Comparison of ENCODE assay signal across 16 cellular contexts in the genomic region with DNA sequence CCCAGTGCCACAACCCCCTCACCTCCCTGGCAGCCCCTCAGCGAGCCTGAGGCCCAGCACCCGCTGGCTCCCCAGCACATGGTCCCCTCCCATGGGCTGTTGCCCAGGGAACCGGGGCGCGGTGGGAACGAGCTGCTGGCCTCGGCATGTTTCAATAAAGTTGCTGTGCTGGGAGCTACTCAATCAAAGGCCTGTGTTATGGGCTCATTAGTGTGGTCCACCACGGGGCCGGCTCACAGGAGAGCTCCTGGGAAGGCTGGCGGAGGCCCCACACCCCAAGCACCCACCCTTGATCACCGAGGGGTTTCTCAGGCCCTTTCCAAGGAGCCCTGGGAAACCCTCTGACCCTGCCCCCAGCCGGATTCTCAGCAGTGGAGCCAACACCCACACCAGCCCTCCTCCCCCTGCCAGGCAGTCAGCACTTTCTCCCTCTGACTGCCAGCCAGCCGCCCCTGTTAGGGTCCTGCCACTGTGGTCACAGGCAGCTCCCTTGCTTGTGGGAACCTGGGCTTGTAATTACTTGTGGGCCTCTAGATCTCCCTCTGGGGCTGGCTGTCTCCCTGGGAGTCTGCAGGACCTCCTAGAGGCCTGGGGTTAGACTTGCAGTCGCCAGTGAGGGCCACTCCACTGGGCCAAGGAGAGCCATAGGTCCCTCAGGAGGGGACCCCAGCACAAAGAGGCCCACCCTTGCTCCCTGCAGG. TPM values are rescaled to one million over a fixed set of nuclear protein-coding genes. Genes with fewer than 3 reads are reported as not detected.
DNase-seq lines count a peak whose midpoint lies in the region; ATAC-seq and TF ChIP-seq lines count a peak whose summit lies in the region.
"Had no signal": no experiment of that assay in that cellular context is flagged by ENCODE, and none has a peak within 500 bp of the region (broad histone marks: within the 10 kb centered on the region; RNA-seq: fewer than 3 reads in every experiment).

No MANE protein-coding gene starts in this region.

- peaks cover 22% of the 10 kb centered on the region for H3K9me1 ChIP-seq in IMR-90 (ENCODE audit: insufficient read depth, low read length)

- DNase-seq in IMR-90 (no peak), esophagus squamous epithelium (lab: John Stamatoyannopoulos, UW) (no peak), myocyte (ENCODE audit: low read depth) (peak; percentile 62), spleen (no peak), DMS153 (lab: John Stamatoyannopoulos, UW) (no peak), HK-2 (ENCODE audit: unreplicated experiment) (no peak), G401 (ENCODE audit: low spot score) (no peak), NCI-H524 (lab: John Stamatoyannopoulos, UW) (no peak)
- DNase-seq: ACHN; activated B cell treated with CpG ODN at 0.5 μM for 24 hours; activated naive CD8-positive, alpha-beta T cell treated with anti-CD3 and anti-CD28 coated beads, Interleukin-2, amount 50 U/mL, for 24 hours; Caco-2; dermis blood vessel endothelial cell; NCI-H1105 treated with DMSO at 0.1 percent for 48 hours; NCI-H446; OCI-M1 had no signal

- H2BK20ac ChIP-seq in IMR-90 (ENCODE audit: low read depth, low read length), result no peak overlapping the region

- H3K9ac ChIP-seq in IMR-90 (ENCODE audit: low read depth, low read length), result no peak overlapping the region

- peak overlapping the region; percentile 40; the same call in 1 of the 2 replicates for H3K4ac ChIP-seq in IMR-90 (ENCODE audit: low read depth, low read length)

- H4K20me1 ChIP-seq in IMR-90 (ENCODE audit: insufficient read depth, low read length), result no peaks in the 10 kb centered on the region

- peaks cover 0 to 15% of the 10 kb centered on the region in 2 experiments; a peak in 1 of 4 replicates for H3K79me1 ChIP-seq in IMR-90 (ENCODE audit: low read depth in 1 of 2, low read length in 2 of 2)

- 59% methylated on average over 8 of the region's 14 CpGs; no CpG with 5 or more reads in 1 of the 2 experiments for WGBS in IMR-90 (ENCODE audit: extremely low coverage in 2 of 2, insufficient read length in 1 of 2), 2 experiments
- 93% methylated on average over 10 of the region's 14 CpGs; no CpG with 5 or more reads in 1 of the 2 donors for WGBS in esophagus squamous epithelium, 2 donors
- 86 to 93% (median 90%) methylated on average over 4 to 14 of the region's 14 CpGs for WGBS in spleen, 5 donors

- CTCF ChIA-PET in IMR-90 (lab: Yijun Ruan, JAX), result no interaction called here

- no peak overlapping the region for H2BK5ac ChIP-seq in IMR-90 (ENCODE audit: low read depth, low read length, poor library complexity, severe bottlenecking)

- TF ChIP-seq RAD21 in IMR-90 (IDR thresholded peaks at IDR 0.05; ENCODE audit: low read length), result no peak

- ATAC-seq in IMR-90 (ENCODE audit: low read depth), result no peak
- ATAC-seq: activated naive CD8-positive, alpha-beta T cell treated with anti-CD3 and anti-CD28 coated beads, Interleukin-2, amount 50 U/mL, for 24 hours had no signal

- H2AK5ac ChIP-seq in IMR-90 (ENCODE audit: low read depth, low read length), result no peak overlapping the region

- H3K27ac ChIP-seq in IMR-90 (ENCODE audit: insufficient read depth, low read length) (0 out of 2 replicates have a peak overlapping the region, but pooled peaks have one; percentile 12), esophagus squamous epithelium (peak overlapping the region; percentile 27 to 81 (median 63)), spleen (peak overlapping the region in 6 of 8 donors; percentile 9 to 64 (median 38))

- peak overlapping the region; percentile 45; the same call in 1 of the 2 replicates for H3K14ac ChIP-seq in IMR-90 (replicated peaks; ENCODE audit: low read depth, low read length)

- H3K4me3 ChIP-seq in IMR-90 (ENCODE audit: insufficient read depth, low read depth, low read length) (no peak overlapping the region), esophagus squamous epithelium (no peak overlapping the region), spleen (no peak overlapping the region)

- POLR2A ChIA-PET in IMR-90 (lab: Charles Lee; ENCODE audit: unreplicated experiment), result no interaction called here

- no peaks in the 10 kb centered on the region for H3K9me3 ChIP-seq in IMR-90 (ENCODE audit: control insufficient read depth, insufficient read depth, low read length)
- no peaks in the 10 kb centered on the region for H3K9me3 ChIP-seq in esophagus squamous epithelium
- H3K9me3 ChIP-seq in spleen, result no peaks in the 10 kb centered on the region
- H3K9me3 ChIP-seq: Caco-2 had no signal

- no peak overlapping the region for H4K91ac ChIP-seq in IMR-90 (ENCODE audit: insufficient read depth, low read depth, low read length)

- TF ChIP-seq CTCF in IMR-90 (conservative IDR thresholded peaks at IDR 0.05; ENCODE audit: low read depth, low read length), result no peak
- TF ChIP-seq CTCF in esophagus squamous epithelium (IDR thresholded peaks at IDR 0.05), result no peak
- TF ChIP-seq CTCF in spleen (IDR thresholded peaks at IDR 0.05 in 8 of 11, conservative IDR thresholded peaks at IDR 0.05 in 3 of 11), result no peak

- intact Hi-C loops in IMR-90 (cut with micrococcal nuclease) (no loop called here), esophagus squamous epithelium (cut with DNase I) (no loop called here), spleen (cut with DNase I; ENCODE audit: low total_unique reads) (no loop called here)

- H2BK120ac ChIP-seq in IMR-90 (ENCODE audit: low read depth, low read length), result no peak overlapping the region

- peaks cover 32% of the 10 kb centered on the region for H3K4me1 ChIP-seq in IMR-90 (ENCODE audit: control insufficient read depth, insufficient read depth, low read length)
- peaks cover 14 to 84% (median 59%) of the 10 kb centered on the region in 3 donors for H3K4me1 ChIP-seq in esophagus squamous epithelium
- peaks cover 9 to 64% (median 37%) of the 10 kb centered on the region in 6 donors for H3K4me1 ChIP-seq in spleen
- H3K4me1 ChIP-seq: Caco-2 had no signal

- no peak overlapping the region for H3K4me2 ChIP-seq in IMR-90 (ENCODE audit: low read depth, low read length)

- no TSS peak for BruUV-seq in IMR-90 (replicated peaks; lab: Mats Ljungman, UMichigan)

- TF ChIP-seq POLR2A in IMR-90 (IDR thresholded peaks at IDR 0.05; ENCODE audit: low read depth, low read length), result no peak
- TF ChIP-seq POLR2A in esophagus squamous epithelium (IDR thresholded peaks at IDR 0.05), result no peak
- TF ChIP-seq POLR2A in spleen (IDR thresholded peaks at IDR 0.05), result no peak

- H3K27me3 ChIP-seq in IMR-90 (ENCODE audit: control insufficient read depth, insufficient read depth, low read length) (no peaks in the 10 kb centered on the region), esophagus squamous epithelium (no peaks in the 10 kb centered on the region), spleen (replicated peaks in 1 of 7) (no peaks in the 10 kb centered on the region)

- H3K36me3 ChIP-seq in IMR-90 (ENCODE audit: control insufficient read depth, insufficient read depth, low read length) (peaks cover 28% of the 10 kb centered on the region), esophagus squamous epithelium (peaks cover 0 to 74% (median 6%) of the 10 kb centered on the region in 3 donors), spleen (peaks cover 0 to 76% (median 29%) of the 10 kb centered on the region in 6 donors)

- no peak overlapping the region for H3K56ac ChIP-seq in IMR-90 (ENCODE audit: extremely low read depth, insufficient read depth, low read length)

- H2BK15ac ChIP-seq in IMR-90 (ENCODE audit: low read depth, low read length), result no peak overlapping the region

- H2AK9ac ChIP-seq in IMR-90 (replicated peaks; ENCODE audit: low read depth, low read length, poor library complexity), result peak overlapping the region; percentile 87

- in situ Hi-C loops in IMR-90 (cut with MboI; ENCODE audit: low sequenced_read_pairs), result no loop called here
- in situ Hi-C loops in G401 (cut with HindIII; ENCODE audit: low sequenced_read_pairs), result no loop called here

- dilution Hi-C loops in IMR-90 (cut with HindIII; ENCODE audit: low sequenced_read_pairs, unreplicated experiment), result no loop called here

- H3K18ac ChIP-seq in IMR-90 (ENCODE audit: low read depth, low read length), result no peak overlapping the region

- peak overlapping the region; percentile 17 for H2AFZ ChIP-seq in IMR-90 (replicated peaks; ENCODE audit: low read length, poor library complexity)

- H3K23ac ChIP-seq in IMR-90 (ENCODE audit: low read depth, low read length), result no peak overlapping the region

- H4K5ac ChIP-seq in IMR-90 (ENCODE audit: low read depth, low read length), result no peak overlapping the region

- no peak overlapping the region for H4K8ac ChIP-seq in IMR-90 (ENCODE audit: low read depth in 2 of 2, low read length in 2 of 2)

TF ChIP-seq in IMR-90, 13 proteins besides CTCF, POLR2A, EP300 and RAD21 (continues in another document):
- TF ChIP-seq, protein P1, sequence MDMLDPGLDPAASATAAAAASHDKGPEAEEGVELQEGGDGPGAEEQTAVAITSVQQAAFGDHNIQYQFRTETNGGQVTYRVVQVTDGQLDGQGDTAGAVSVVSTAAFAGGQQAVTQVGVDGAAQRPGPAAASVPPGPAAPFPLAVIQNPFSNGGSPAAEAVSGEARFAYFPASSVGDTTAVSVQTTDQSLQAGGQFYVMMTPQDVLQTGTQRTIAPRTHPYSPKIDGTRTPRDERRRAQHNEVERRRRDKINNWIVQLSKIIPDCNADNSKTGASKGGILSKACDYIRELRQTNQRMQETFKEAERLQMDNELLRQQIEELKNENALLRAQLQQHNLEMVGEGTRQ (IDR thresholded peaks at IDR 0.05; ENCODE audit: low read depth, low read length), result no peak
- TF ChIP-seq RFX5 (IDR thresholded peaks at IDR 0.05; ENCODE audit: low read depth, low read length) (no peak), NFE2L2 (IDR thresholded peaks at IDR 0.05; ENCODE audit: low read depth, low read length) (no peak), FOS (IDR thresholded peaks at IDR 0.05; ENCODE audit: low read depth, low read length) (no peak), CHD1 (IDR thresholded peaks at IDR 0.05; ENCODE audit: low read depth, low read length) (no peak), CEBPB (IDR thresholded peaks at IDR 0.05; ENCODE audit: low read depth, low read length) (no peak), MAFK (IDR thresholded peaks at IDR 0.05; ENCODE audit: low read depth, low read length) (no peak), BHLHE40 (IDR thresholded peaks at IDR 0.05; ENCODE audit: low read depth, low read length) (no peak), MAZ (IDR thresholded peaks at IDR 0.05; ENCODE audit: borderline replicate concordance, low read depth, low read length) (no peak), RCOR1 (IDR thresholded peaks at IDR 0.05; ENCODE audit: insufficient replicate concordance, low read length) (no peak), SMC3 (IDR thresholded peaks at IDR 0.05; ENCODE audit: low read depth, low read length) (no peak)

RNA-seq across cellular contexts. Expression of a gene that starts 24.8 kb away (rescaled TPM):
- total RNA-seq in IMR-90 (2012; rRNA removed) (25.5 and 30.0 TPM in 2 replicates), esophagus squamous epithelium (10 to 100 TPM; 27.6 to 75.9 (median 48.8) TPM), myocyte (230 and 274 TPM in 2 replicates), spleen (100 to 1,000 TPM in 2 of 7 donors, 10 to 100 TPM in 5; 86.3 to 116 (median 94.9) TPM)
- polyA plus RNA-seq in IMR-90 (2012; rRNA removed) (124 and 126 TPM in 2 replicates), spleen (10 to 100 TPM; 23.5 to 37.6 (median 27.0) TPM)
- 102 and 174 TPM in 2 replicates for polyA plus RNA-seq in IMR-90 (2012; cell fraction: cytosol; rRNA removed)
- 82.9 and 135 TPM in 2 replicates for polyA plus RNA-seq in IMR-90 (2012; cell fraction: nucleus; rRNA removed; ENCODE audit: low replicate concordance)
- polyA plus RNA-seq in myocyte (2012), result 192 TPM
- total RNA-seq in G401 (2014; rRNA removed; shearing (Covaris generic)), result 30.2 and 44.4 TPM in 2 replicates

Comparison
In these comparisons a context has a peak if more than half of its experiments do, and no peak if none do; other contexts are left out.
1. H3K27ac ChIP-seq: peak in every context shown above with its lines; median percentile 63 in esophagus squamous epithelium; 38 in spleen; 12 in IMR-90.